23 cellular contexts compared by ENCODE assay signal in the genomic region with DNA sequence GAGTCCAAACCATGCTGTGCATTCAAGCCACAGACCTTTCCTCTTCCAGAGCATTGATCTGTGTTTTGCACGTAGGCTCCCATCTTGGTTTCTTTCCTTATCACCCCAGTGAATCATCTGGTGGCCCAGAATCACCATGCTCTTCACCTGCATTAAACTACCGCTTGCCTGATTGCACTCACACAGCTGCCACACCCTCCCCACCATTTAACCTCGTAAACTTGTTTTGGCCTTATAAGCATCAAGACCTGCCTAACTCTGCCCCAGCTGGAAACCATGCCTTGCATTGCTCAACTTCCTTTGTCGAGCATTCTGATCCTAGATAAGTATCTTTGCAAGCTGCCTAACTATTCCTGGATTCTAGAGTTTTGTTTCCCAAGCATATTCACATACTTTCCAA.
DNase-seq lines count a peak whose midpoint lies in the region; ATAC-seq and TF ChIP-seq lines count a peak whose summit lies in the region.
"Had no signal": no experiment of that assay in that cellular context is flagged by ENCODE, and none has a peak within 500 bp of the region (broad histone marks: within the 10 kb centered on the region; RNA-seq: fewer than 3 reads in every experiment).

No MANE protein-coding gene starts in this region.

- no peak overlapping the region for H3K4me3 ChIP-seq in breast epithelium
- H3K4me3 ChIP-seq in uterus: no peak overlapping the region
- H3K4me3 ChIP-seq: A549, gastrocnemius medialis, lower lobe of right lung, upper lobe of left lung had no signal

- no peaks in the 10 kb centered on the region for H3K9me3 ChIP-seq in breast epithelium
- no peaks in the 10 kb centered on the region for H3K9me3 ChIP-seq in uterus
- H3K9me3 ChIP-seq: A549, gastrocnemius medialis, lower lobe of right lung, upper lobe of left lung had no signal

- H3K27ac ChIP-seq in breast epithelium: no peak overlapping the region
- H3K27ac ChIP-seq in uterus: no peak overlapping the region
- H3K27ac ChIP-seq: A549, gastrocnemius medialis, lower lobe of right lung, upper lobe of left lung had no signal

- CTCF ChIA-PET in MCF 10A (lab: Yijun Ruan, JAX): interaction anchor here (0.6 to 1.5 kb wide), 3 partner anchors 77 to 386 kb away, joined by 3 to 6 read pairs (median 3); no protein-coding TSS in a partner anchor

- no peaks in the 10 kb centered on the region for H3K9me3 Mint-ChIP-seq in MCF 10A (ENCODE audit: unreplicated experiment)

- no peak for TF ChIP-seq POLR2A in breast epithelium (IDR thresholded peaks at IDR 0.05)
- no peak for TF ChIP-seq POLR2A in uterus (IDR thresholded peaks at IDR 0.05)

- no peaks in the 10 kb centered on the region for H3K4me1 ChIP-seq in breast epithelium
- H3K4me1 ChIP-seq in uterus: no peaks in the 10 kb centered on the region
- H3K4me1 ChIP-seq: A549, gastrocnemius medialis, lower lobe of right lung had no signal

- H3K36me3 ChIP-seq in breast epithelium (no peaks in the 10 kb centered on the region), uterus (no peaks in the 10 kb centered on the region)
- H3K36me3 ChIP-seq: gastrocnemius medialis, lower lobe of right lung, upper lobe of left lung had no signal

- POLR2A ChIA-PET in MCF 10A (lab: Yijun Ruan, JAX): interaction anchor here (0.7 kb wide), 1 partner anchor 807 kb away, joined by 3 read pairs; no protein-coding TSS in a partner anchor

- peak; percentile 17 for DNase-seq in MCF 10A (ENCODE audit: unreplicated experiment)
- DNase-seq in breast epithelium (ENCODE audit: low spot score in 2 of 2): no peak
- DNase-seq in astrocyte of the hippocampus (ENCODE audit: low read depth, low spot score): peak; percentile 2
- DNase-seq in islet precursor cell: peak; percentile 94
- DNase-seq in ureter (ENCODE audit: low spot score): peak; percentile 45
- DNase-seq in HUDEP-2 (lab: John Stamatoyannopoulos, UW; ENCODE audit: unreplicated experiment in 76 of 76): no peak
- DNase-seq in uterus: no peak
- DNase-seq: activated CD4-positive, alpha-beta T cell treated with anti-CD3 and anti-CD28 coated beads for 4 hours; activated CD8-positive, alpha-beta memory T cell treated with anti-CD3 and anti-CD28 coated beads, Interleukin-2, amount 50 U/mL, for 48 hours; activated naive CD4-positive, alpha-beta T cell treated with Interleukin-2 at 50 U/mL for 16 hours; aorta; gastrocnemius medialis; lower lobe of right lung; MM.1S; natural killer cell; NCI-H187 treated with DMSO at 0.1 percent for 48 hours; NCI-H510A; SIG-M5; stimulated activated naive CD8-positive, alpha-beta T cell treated with anti-CD3 and anti-CD28 coated beads, Interleukin-15, Interleukin-2, amounts not matched to agents 100 U/mL and 50 U/mL, for 24 hours; upper lobe of left lung had no signal

- H3K4me3 Mint-ChIP-seq in MCF 10A (ENCODE audit: unreplicated experiment): peak overlapping the region; percentile 12
- H3K4me3 Mint-ChIP-seq: CD14-positive monocyte, natural killer cell had no signal

- no peak for TF ChIP-seq CTCF in MCF 10A (IDR thresholded peaks at IDR 0.05; ENCODE audit: unreplicated experiment)
- no peak for TF ChIP-seq CTCF in breast epithelium (IDR thresholded peaks at IDR 0.05)
- TF ChIP-seq CTCF in uterus (IDR thresholded peaks at IDR 0.05): no peak

- intact Hi-C loops in MCF 10A (cut with micrococcal nuclease) (no loop called here), breast epithelium (cut with DNase I; ENCODE audit: low total_unique reads) (no loop called here), uterus (cut with DNase I; ENCODE audit: low total_unique reads) (no loop called here)

- H3K27me3 ChIP-seq in breast epithelium: no peaks in the 10 kb centered on the region
- no peaks in the 10 kb centered on the region for H3K27me3 ChIP-seq in uterus
- H3K27me3 ChIP-seq: gastrocnemius medialis, upper lobe of left lung had no signal

- no peaks in the 10 kb centered on the region for H3K36me3 Mint-ChIP-seq in MCF 10A (ENCODE audit: insufficient read depth, unreplicated experiment)
- H3K36me3 Mint-ChIP-seq: CD14-positive monocyte, natural killer cell had no signal

- H3K4me1 Mint-ChIP-seq in MCF 10A (ENCODE audit: insufficient read depth, unreplicated experiment): peaks cover 9% of the 10 kb centered on the region
- H3K4me1 Mint-ChIP-seq: CD14-positive monocyte, natural killer cell had no signal

- no peaks in the 10 kb centered on the region for H3K27me3 Mint-ChIP-seq in MCF 10A (ENCODE audit: insufficient read depth, unreplicated experiment)

- H3K27ac Mint-ChIP-seq in MCF 10A (ENCODE audit: low read depth, unreplicated experiment): no peak overlapping the region
- H3K27ac Mint-ChIP-seq: natural killer cell had no signal

- BruUV-seq in MCF 10A (replicated peaks; lab: Mats Ljungman, UMichigan): no TSS peak

- ATAC-seq in HG03457 (IDR thresholded peaks at IDR 0.05; ENCODE audit: unreplicated experiment): no peak
- ATAC-seq: A549; gastrocnemius medialis; lower lobe of right lung; natural killer cell; stimulated activated naive CD8-positive, alpha-beta T cell treated with anti-CD3 and anti-CD28 coated beads, Interleukin-15, Interleukin-2, amounts not matched to agents 100 U/mL and 50 U/mL, for 24 hours had no signal

Comparison
In these comparisons a context has a peak if more than half of its experiments do, and no peak if none do; other contexts are left out.
1. DNase-seq: peak in MCF 10A (single experiment), astrocyte of the hippocampus (single experiment), islet precursor cell (single experiment) and ureter (single experiment); none in breast epithelium (0 of 2), HUDEP-2 (0 of 76) and uterus (0 of 2).